In genomic region chr10:123512881-123513822, GRCh38 we compare ENCODE assay signal across 18 cellular contexts.
DNase-seq lines count a peak whose midpoint lies in the region; ATAC-seq and TF ChIP-seq lines count a peak whose summit lies in the region.
"Had no signal": no experiment of that assay in that cellular context is flagged by ENCODE, and none has a peak within 500 bp of the region (broad histone marks: within the 10 kb centered on the region; RNA-seq: fewer than 3 reads in every experiment).

No MANE protein-coding gene starts in this region.

- no peak overlapping the region for H3K4me2 ChIP-seq in SK-N-SH

- peak; percentile 30 for DNase-seq in AG20443 (ENCODE audit: low spot score)
- DNase-seq in NCI-H1105 treated with DMSO at 0.1 percent for 48 hours (lab: John Stamatoyannopoulos, UW), result peak; percentile 89
- DNase-seq in SK-N-SH, result peak; percentile 55
- DNase-seq in stimulated activated naive CD4-positive, alpha-beta T cell (lab: John Stamatoyannopoulos, UW), result no peak
- no peak for DNase-seq in left colon
- no peak for DNase-seq in substantia nigra (lab: John Stamatoyannopoulos, UW)
- DNase-seq: activated CD4-positive, alpha-beta T cell treated with anti-CD3 and anti-CD28 coated beads for 4 hours; activated CD8-positive, alpha-beta memory T cell treated with anti-CD3 and anti-CD28 coated beads, Interleukin-2, amount 50 U/mL, for 4 hours; activated naive CD4-positive, alpha-beta T cell treated with anti-CD3 and anti-CD28 coated beads for 36 hours; left cardiac atrium; NCI-H226; right lobe of liver; SIG-M5; stimulated activated CD4-positive, alpha-beta T cell treated with anti-CD3 and anti-CD28 coated beads, Interleukin-1b, Interleukin-23, amount 100 ng/mL, for 48 hours had no signal

- no peaks in the 10 kb centered on the region for H3K79me2 ChIP-seq in SK-N-SH (ENCODE audit: insufficient read depth)

- no peaks in the 10 kb centered on the region for H3K27me3 ChIP-seq in SK-N-SH (ENCODE audit: insufficient read depth)
- H3K27me3 ChIP-seq: ascending aorta, right lobe of liver had no signal

- no peak for TF ChIP-seq CTCF in SK-N-SH (IDR thresholded peaks at IDR 0.05)

- no peaks in the 10 kb centered on the region for H3K9me3 ChIP-seq in SK-N-SH
- H3K9me3 ChIP-seq in mesodermal cell (ENCODE audit: control insufficient read depth, low read length), result no peaks in the 10 kb centered on the region
- H3K9me3 ChIP-seq: ascending aorta, right lobe of liver had no signal

- no peak overlapping the region for H3K9ac ChIP-seq in SK-N-SH

- ATAC-seq in left colon, result no peak
- no peak for ATAC-seq in HG02610 (IDR thresholded peaks at IDR 0.05; ENCODE audit: unreplicated experiment)
- ATAC-seq: left cardiac atrium, right lobe of liver had no signal

- CTCF ChIA-PET in SK-N-SH (lab: Yijun Ruan, JAX), result interaction anchor here (0.7 to 1.3 kb wide), 3 partner anchors 12 to 736 kb away, joined by 3 to 4 read pairs (median 4); no protein-coding TSS in a partner anchor

- TF ChIP-seq RAD21 in SK-N-SH (IDR thresholded peaks at IDR 0.05; ENCODE audit: low read length), result no peak

- H3F3A ChIP-seq in SK-N-SH (replicated peaks; ENCODE audit: insufficient read depth), result no peaks in the 10 kb centered on the region

- H3K4me1 ChIP-seq in SK-N-SH (ENCODE audit: control insufficient read depth in 1 of 2, insufficient read depth in 2 of 2, low read depth in 1 of 2, low read length in 1 of 2) (no peaks in the 10 kb centered on the region; a peak in 1 of 4 replicates), mesodermal cell (ENCODE audit: control insufficient read depth, insufficient read depth, low read length, poor library complexity, severe bottlenecking) (peaks cover 16% of the 10 kb centered on the region)
- H3K4me1 ChIP-seq: ascending aorta, right lobe of liver had no signal

- H4K20me1 ChIP-seq in SK-N-SH (ENCODE audit: insufficient read depth), result no peaks in the 10 kb centered on the region

- POLR2A ChIA-PET in SK-N-SH (lab: Yijun Ruan, JAX), result interaction anchor here (0.5 kb wide), 1 partner anchor 39 kb away, joined by 3 read pairs; no protein-coding TSS in a partner anchor

- WGBS in SK-N-SH (ENCODE audit: low lambda C conversion rate), result 24% methylated on average over 18 of the region's 18 CpGs
- WGBS in mesodermal cell (ENCODE audit: insufficient coverage in 2 of 2), 2 experiments, result 89 to 95% methylated on average over 4 to 5 of the region's 18 CpGs

- H3K27ac ChIP-seq in SK-N-SH (ENCODE audit: low read depth in 2 of 2, low read length in 1 of 2) (no peak overlapping the region), mesodermal cell (ENCODE audit: low read depth, low read length, severe bottlenecking) (peak overlapping the region; percentile 66), substantia nigra (ENCODE audit: low read depth, low read length, poor library complexity, severe bottlenecking) (no peak overlapping the region)
- H3K27ac ChIP-seq: ascending aorta, HL-60, right lobe of liver had no signal

- no peak overlapping the region for H3K4me3 ChIP-seq in SK-N-SH (ENCODE audit: low read depth in 2 of 2, low read length in 1 of 2)
- H3K4me3 ChIP-seq in mesodermal cell (ENCODE audit: extremely low read depth, insufficient read depth, low read length, poor library complexity, severe bottlenecking), result no peak overlapping the region
- H3K4me3 ChIP-seq: ascending aorta, right lobe of liver had no signal

- H3K36me3 ChIP-seq in SK-N-SH (replicated peaks in 1 of 2; ENCODE audit: control insufficient read depth in 1 of 2, insufficient read depth in 2 of 2, low read length in 1 of 2) (no peaks in the 10 kb centered on the region), mesodermal cell (ENCODE audit: control insufficient read depth, insufficient read depth, low read length) (no peaks in the 10 kb centered on the region)
- H3K36me3 ChIP-seq: ascending aorta, right lobe of liver had no signal

- no peaks in the 10 kb centered on the region for H3K9me2 ChIP-seq in SK-N-SH

- H2AFZ ChIP-seq in SK-N-SH (ENCODE audit: low read depth), result no peak overlapping the region

- intact Hi-C loops in left colon (cut with DNase I, micrococcal nuclease), result no loop called here

- TF ChIP-seq EP300 in SK-N-SH (IDR thresholded peaks at IDR 0.05; ENCODE audit: borderline replicate concordance in 1 of 2, low read depth in 1 of 2, low read length in 1 of 2), result no peak

TF ChIP-seq in SK-N-SH, 30 proteins besides CTCF, POLR2A, EP300 and RAD21:
- no peak for TF ChIP-seq TEAD4 (IDR thresholded peaks at IDR 0.05; ENCODE audit: borderline replicate concordance, insufficient read depth)
- no peak for TF ChIP-seq POLR2AphosphoS5 (IDR thresholded peaks at IDR 0.05; ENCODE audit: low read depth, low read length)
- peak; percentile 86 for TF ChIP-seq GATA2 (CRISPR knock-in tag; IDR thresholded peaks at IDR 0.05)
- TF ChIP-seq MXI1 (IDR thresholded peaks at IDR 0.05; ENCODE audit: low read depth, low read length), result no peak
- TF ChIP-seq, protein P1, sequence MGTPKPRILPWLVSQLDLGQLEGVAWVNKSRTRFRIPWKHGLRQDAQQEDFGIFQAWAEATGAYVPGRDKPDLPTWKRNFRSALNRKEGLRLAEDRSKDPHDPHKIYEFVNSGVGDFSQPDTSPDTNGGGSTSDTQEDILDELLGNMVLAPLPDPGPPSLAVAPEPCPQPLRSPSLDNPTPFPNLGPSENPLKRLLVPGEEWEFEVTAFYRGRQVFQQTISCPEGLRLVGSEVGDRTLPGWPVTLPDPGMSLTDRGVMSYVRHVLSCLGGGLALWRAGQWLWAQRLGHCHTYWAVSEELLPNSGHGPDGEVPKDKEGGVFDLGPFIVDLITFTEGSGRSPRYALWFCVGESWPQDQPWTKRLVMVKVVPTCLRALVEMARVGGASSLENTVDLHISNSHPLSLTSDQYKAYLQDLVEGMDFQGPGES (IDR thresholded peaks at IDR 0.05; ENCODE audit: low read depth, low read length), result no peak
- no peak for TF ChIP-seq USF1 (IDR thresholded peaks at IDR 0.05; ENCODE audit: borderline replicate concordance, low read depth)
- TF ChIP-seq GABPA (IDR thresholded peaks at IDR 0.05; ENCODE audit: low read depth), result no peak
- peak; percentile 68; the same call in 1 of the 2 replicates for TF ChIP-seq RCOR1 (IDR thresholded peaks at IDR 0.05; ENCODE audit: low read length)
- TF ChIP-seq NFIC (IDR thresholded peaks at IDR 0.05; ENCODE audit: borderline replicate concordance), result no peak
- TF ChIP-seq RXRA (IDR thresholded peaks at IDR 0.05; ENCODE audit: borderline replicate concordance, low read depth), result no peak

Comparison
In these comparisons a context has a peak if more than half of its experiments do, and no peak if none do; other contexts are left out.
1. DNase-seq: peak in AG20443 (single experiment), NCI-H1105 treated with DMSO at 0.1 percent for 48 hours (single experiment) and SK-N-SH (single experiment); none in stimulated activated naive CD4-positive, alpha-beta T cell (0 of 6), left colon (0 of 2) and substantia nigra (0 of 49).